In genomic region chr11:109983358-109983757, GRCh38 we compare ENCODE assay signal across 24 cellular contexts.
"Had no signal": no experiment of that assay in that cellular context is flagged by ENCODE, and none has a peak within 500 bp of the region (broad histone marks: within the 10 kb centered on the region; RNA-seq: fewer than 3 reads in every experiment).

No MANE protein-coding gene starts in this region.

- DNase-seq: dermis blood vessel endothelial cell; dorsolateral prefrontal cortex; effector CD4-positive, alpha-beta T cell; effector memory CD4-positive, alpha-beta T cell; foreskin keratinocyte; heart left ventricle; hypothalamus; immature natural killer cell; islet precursor cell; left cardiac atrium; left lung; left ventricle myocardium superior; lower lobe of right lung; mesenchymal stem cell; mucosa of descending colon; naive B cell; naive thymus-derived CD8-positive, alpha-beta T cell had no signal

- H3K4me3 Mint-ChIP-seq: mesothelial cell of epicardium; naive thymus-derived CD8-positive, alpha-beta T cell had no signal

- H3K4me2 ChIP-seq: hepatocyte had no signal

- H3K9me3 Mint-ChIP-seq: mesothelial cell of epicardium, naive B cell had no signal

- FAIRE-seq: endothelial cell of umbilical vein, frontal cortex had no signal

- H3K36me3 ChIP-seq: esophagus muscularis mucosa, gastroesophageal sphincter, heart left ventricle, left lung, lower lobe of right lung had no signal

- H3K27ac ChIP-seq: coronary artery, dorsolateral prefrontal cortex, esophagus muscularis mucosa, foreskin keratinocyte, gastroesophageal sphincter, heart left ventricle, hepatocyte, left lung, lower lobe of right lung had no signal

- H3K9me3 ChIP-seq: esophagus muscularis mucosa, gastroesophageal sphincter, heart left ventricle, left lung, lower lobe of right lung, mucosa of descending colon had no signal

- H3K79me2 ChIP-seq: hepatocyte had no signal

- H3K4me3 ChIP-seq: coronary artery, dorsolateral prefrontal cortex, esophagus muscularis mucosa, gastroesophageal sphincter, heart left ventricle, hepatocyte, left lung, lower lobe of right lung, mucosa of descending colon had no signal

- ATAC-seq: foreskin keratinocyte; gastroesophageal sphincter; heart left ventricle; left cardiac atrium; left lung; left ventricle myocardium superior; lower lobe of right lung; mucosa of descending colon; naive thymus-derived CD8-positive, alpha-beta T cell had no signal

- H3K36me3 Mint-ChIP-seq: immature natural killer cell; mesothelial cell of epicardium; naive B cell; naive thymus-derived CD8-positive, alpha-beta T cell had no signal

- H3K27me3 ChIP-seq: esophagus muscularis mucosa, foreskin keratinocyte, gastroesophageal sphincter, heart left ventricle, hepatocyte, left lung had no signal

- H2AFZ ChIP-seq: hepatocyte had no signal

- H3K4me1 Mint-ChIP-seq: mesothelial cell of epicardium had no signal

- H3K4me1 ChIP-seq: esophagus muscularis mucosa, foreskin keratinocyte, gastroesophageal sphincter, lower lobe of right lung had no signal

- H3K27ac Mint-ChIP-seq: mesothelial cell of epicardium; naive thymus-derived CD8-positive, alpha-beta T cell had no signal
